Comparison of ENCODE assay signal across 13 cellular contexts in the genomic region with DNA sequence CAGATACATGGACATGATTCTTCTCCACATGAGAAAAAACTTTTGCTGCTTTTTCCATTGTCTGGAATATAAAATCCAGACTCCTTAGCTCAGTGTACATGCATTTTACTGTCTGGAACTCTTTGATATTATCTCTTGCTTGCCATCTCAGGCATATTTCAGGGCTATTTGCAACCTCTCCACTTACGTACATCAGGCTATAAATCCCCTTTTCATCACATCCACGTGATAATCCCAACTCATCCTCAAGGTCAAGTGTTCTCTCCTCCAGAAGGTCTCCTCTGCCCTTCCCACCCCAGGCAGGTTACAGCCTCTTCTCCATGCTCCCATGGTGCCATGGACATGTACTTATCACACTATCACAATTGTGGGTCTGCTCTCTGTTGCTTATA.
"Had no signal": no experiment of that assay in that cellular context is flagged by ENCODE, and none has a peak within 500 bp of the region (broad histone marks: within the 10 kb centered on the region; RNA-seq: fewer than 3 reads in every experiment).

No MANE protein-coding gene starts in this region.

- ATAC-seq: stimulated activated memory B cell treated with anti-CD40 and anti-IgM and Interleukin-4, amounts not matched to agents 10 μg/mL and 1 μg/mL and 100 μg/mL, for 72 hours had no signal

- H3K27ac ChIP-seq: brain microvascular endothelial cell, tibial artery had no signal

- H3K27me3 ChIP-seq: brain microvascular endothelial cell, tibial artery had no signal

- H3K36me3 Mint-ChIP-seq: activated CD4-positive, alpha-beta memory T cell treated with anti-CD3 and anti-CD28 coated beads for 36 hours; stimulated activated memory B cell treated with anti-CD40 and anti-IgM and Interleukin-4, amounts not matched to agents 10 μg/mL and 1 μg/mL and 100 μg/mL, for 72 hours had no signal

- H3K4me1 Mint-ChIP-seq: stimulated activated memory B cell treated with anti-CD40 and anti-IgM and Interleukin-4, amounts not matched to agents 10 μg/mL and 1 μg/mL and 100 μg/mL, for 72 hours had no signal

- H3K36me3 ChIP-seq: brain microvascular endothelial cell, tibial artery had no signal

- H3K27ac Mint-ChIP-seq: activated CD4-positive, alpha-beta memory T cell treated with anti-CD3 and anti-CD28 coated beads for 36 hours; activated naive CD8-positive, alpha-beta T cell; nephron; stimulated activated memory B cell treated with anti-CD40 and anti-IgM and Interleukin-4, amounts not matched to agents 10 μg/mL and 1 μg/mL and 100 μg/mL, for 72 hours had no signal

- H3K4me3 ChIP-seq: tibial artery had no signal

- DNase-seq: activated CD4-positive, alpha-beta memory T cell treated with anti-CD3 and anti-CD28 coated beads for 36 hours; activated CD4-positive, alpha-beta T cell treated with anti-CD3 and anti-CD28 coated beads for 1 hour; activated gamma-delta T cell; activated T-cell treated with anti-CD3 and anti-CD28 coated beads, Interleukin-2, amount 50 U/mL, for 48 hours; brain microvascular endothelial cell; foreskin melanocyte; head of caudate nucleus; occipital lobe; stimulated activated CD4-positive, alpha-beta T cell treated with anti-CD3 and anti-CD28 coated beads, Interleukin-1b, Interleukin-23, amount 100 ng/mL, for 48 hours; tibial artery had no signal

- H3K9me3 Mint-ChIP-seq: activated CD4-positive, alpha-beta memory T cell treated with anti-CD3 and anti-CD28 coated beads for 36 hours; stimulated activated memory B cell treated with anti-CD40 and anti-IgM and Interleukin-4, amounts not matched to agents 10 μg/mL and 1 μg/mL and 100 μg/mL, for 72 hours had no signal

- H3K27me3 Mint-ChIP-seq: activated CD4-positive, alpha-beta memory T cell treated with anti-CD3 and anti-CD28 coated beads for 36 hours; activated naive CD8-positive, alpha-beta T cell; stimulated activated memory B cell treated with anti-CD40 and anti-IgM and Interleukin-4, amounts not matched to agents 10 μg/mL and 1 μg/mL and 100 μg/mL, for 72 hours had no signal

- H3K9me3 ChIP-seq: tibial artery had no signal

- H3K4me3 Mint-ChIP-seq: activated CD4-positive, alpha-beta memory T cell treated with anti-CD3 and anti-CD28 coated beads for 36 hours; activated naive CD8-positive, alpha-beta T cell; nephron; stimulated activated memory B cell treated with anti-CD40 and anti-IgM and Interleukin-4, amounts not matched to agents 10 μg/mL and 1 μg/mL and 100 μg/mL, for 72 hours had no signal
